Comparison of ENCODE assay signal across 12 cellular contexts in genomic region chr13:87536499-87536898, GRCh38.
DNase-seq lines count a peak whose midpoint lies in the region; ATAC-seq, FAIRE-seq and TF ChIP-seq lines count a peak whose summit lies in the region.
"Had no signal": no experiment of that assay in that cellular context is flagged by ENCODE, and none has a peak within 500 bp of the region (broad histone marks: within the 10 kb centered on the region; RNA-seq: fewer than 3 reads in every experiment).

No MANE protein-coding gene starts in this region.

- TF ChIP-seq CTCF in left lung (IDR thresholded peaks at IDR 0.05) (no peak), osteoblast (IDR thresholded peaks at IDR 0.05; ENCODE audit: extremely low read depth, low read depth, low read length) (no peak)

- intact Hi-C loops in left lung (cut with DNase I), result no loop called here

- H3K9me3 ChIP-seq in left lung, result no peaks in the 10 kb centered on the region
- peaks cover 2% of the 10 kb centered on the region for H3K9me3 ChIP-seq in osteoblast (ENCODE audit: low read depth, low read length)

- H3K4me2 ChIP-seq in osteoblast (ENCODE audit: insufficient read depth, low read length), result no peak overlapping the region

- H2AFZ ChIP-seq in osteoblast (ENCODE audit: low read length), result no peak overlapping the region

- H3K4me3 ChIP-seq in left lung, result no peak overlapping the region
- no peak overlapping the region for H3K4me3 ChIP-seq in osteoblast (ENCODE audit: insufficient read depth, low read length)

- H3K27me3 ChIP-seq in left lung (no peaks in the 10 kb centered on the region), osteoblast (ENCODE audit: insufficient read depth, low read length) (no peaks in the 10 kb centered on the region)

- H3K79me2 ChIP-seq in osteoblast (ENCODE audit: insufficient read depth, low read length), result no peaks in the 10 kb centered on the region

- ATAC-seq in GM18517 (IDR thresholded peaks at IDR 0.05; ENCODE audit: unreplicated experiment), result peak; percentile 41
- ATAC-seq in HG03439 (IDR thresholded peaks at IDR 0.05; ENCODE audit: unreplicated experiment), result peak; percentile 35
- ATAC-seq in left lung, result no peak
- ATAC-seq: activated CD8-positive, alpha-beta T cell treated with anti-CD3 and anti-CD28 coated beads, Interleukin-2, amount 10 ng/mL, durations not matched to agents 7 days and 5 days had no signal

- no peak for TF ChIP-seq POLR2A in H54 (IDR thresholded peaks at IDR 0.05; ENCODE audit: low read depth, low read length)

- no peaks in the 10 kb centered on the region for H4K20me1 ChIP-seq in osteoblast (ENCODE audit: insufficient read depth, low read length)

- DNase-seq in H54 (ENCODE audit: insufficient read length, low spot score) (no peak), astrocyte of the hippocampus (ENCODE audit: low read depth, low spot score) (peak; percentile 67), left lung (no peak), osteoblast (ENCODE audit: insufficient read length, low spot score, missing footprints) (no peak), NCI-H1105 treated with DMSO at 0.1 percent for 48 hours (lab: John Stamatoyannopoulos, UW) (no peak)
- DNase-seq in stimulated activated CD4-positive, alpha-beta T cell treated with anti-CD3 and anti-CD28 coated beads, Interleukin-4, amount 100 ng/mL, for 1 hour, result no peak
- DNase-seq: activated CD8-positive, alpha-beta T cell treated with anti-CD3 and anti-CD28 coated beads, Interleukin-2, amount 10 ng/mL, durations not matched to agents 7 days and 5 days; NCI-H2029; NCI-H82 had no signal

- H3K4me1 ChIP-seq in left lung, result no peaks in the 10 kb centered on the region
- no peaks in the 10 kb centered on the region for H3K4me1 ChIP-seq in osteoblast (ENCODE audit: insufficient read depth, low read length)

- FAIRE-seq in H54 (lab: Jason Lieb, UNC), result peak; percentile 58
- FAIRE-seq: GM18507 had no signal

- no peaks in the 10 kb centered on the region for H3K36me3 ChIP-seq in left lung
- H3K36me3 ChIP-seq in osteoblast (ENCODE audit: insufficient read depth, low read length), result no peaks in the 10 kb centered on the region

- H3K27ac ChIP-seq in left lung, result no peak overlapping the region
- H3K27ac ChIP-seq in osteoblast (ENCODE audit: low read depth, low read length), result no peak overlapping the region
